In the genomic region with DNA sequence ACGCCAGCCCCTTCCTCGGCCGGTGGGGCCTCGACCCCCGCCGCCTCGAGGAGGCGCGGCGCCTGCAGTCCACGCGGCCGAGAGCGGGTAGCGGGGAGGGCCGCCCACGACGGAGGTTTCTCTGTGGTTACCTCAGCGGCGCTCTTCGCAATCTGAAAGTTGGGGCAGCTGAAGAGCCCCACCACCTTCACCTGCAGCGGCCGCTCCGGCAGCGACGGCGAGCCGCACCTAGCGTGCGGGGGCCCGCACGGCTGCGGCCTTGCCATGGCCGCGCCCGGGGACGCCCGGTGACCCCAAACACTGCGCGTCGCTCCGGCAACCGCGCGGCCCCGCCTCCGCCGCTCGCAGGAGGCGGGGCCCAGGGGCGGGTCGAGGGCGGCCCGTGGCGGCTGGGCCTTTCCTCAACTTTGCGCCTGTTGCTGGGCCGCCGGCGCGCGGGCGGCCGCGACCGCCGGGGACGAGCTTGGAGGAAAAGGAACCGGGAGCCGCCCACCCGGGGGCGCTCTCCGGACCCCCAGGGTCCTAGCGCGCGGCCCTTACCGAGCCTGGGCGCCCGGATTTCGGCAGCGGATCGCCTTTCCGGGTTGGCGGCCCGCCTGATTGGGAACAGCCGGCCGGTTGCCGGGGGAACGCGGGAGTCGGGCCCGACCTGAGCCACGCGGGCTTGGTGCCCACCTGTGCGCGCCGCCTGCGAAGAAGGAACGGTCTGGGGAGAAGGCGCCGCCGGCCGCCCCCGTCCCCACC, we compare ENCODE assay signal across 8 cellular contexts. TPM values are rescaled to one million over a fixed set of nuclear protein-coding genes. Genes with fewer than 3 reads are reported as not detected.
A peak's percentile ranks its signal among the peaks of the same experiment; 100 is the strongest.
DNase-seq lines count a peak whose midpoint lies in the region; ATAC-seq and FAIRE-seq lines count a peak whose summit lies in the region.

A gene (minus strand): TSS at position 304 of the 744 bp plus-strand sequence. CDS start 38 bp downstream, at position 266.
A gene with protein sequence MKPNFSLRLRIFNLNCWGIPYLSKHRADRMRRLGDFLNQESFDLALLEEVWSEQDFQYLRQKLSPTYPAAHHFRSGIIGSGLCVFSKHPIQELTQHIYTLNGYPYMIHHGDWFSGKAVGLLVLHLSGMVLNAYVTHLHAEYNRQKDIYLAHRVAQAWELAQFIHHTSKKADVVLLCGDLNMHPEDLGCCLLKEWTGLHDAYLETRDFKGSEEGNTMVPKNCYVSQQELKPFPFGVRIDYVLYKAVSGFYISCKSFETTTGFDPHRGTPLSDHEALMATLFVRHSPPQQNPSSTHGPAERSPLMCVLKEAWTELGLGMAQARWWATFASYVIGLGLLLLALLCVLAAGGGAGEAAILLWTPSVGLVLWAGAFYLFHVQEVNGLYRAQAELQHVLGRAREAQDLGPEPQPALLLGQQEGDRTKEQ (plus strand): TSS at position 400 of the 744 bp plus-strand sequence. CDS start 398 bp downstream, outside the sequence.

- DNase-seq in ELF-1 (ENCODE audit: low read depth, low spot score) (peak; percentile 94), KG1 (lab: John Stamatoyannopoulos, UW) (peak; percentile 75), SHP77 (lab: John Stamatoyannopoulos, UW) (peak; percentile 83), frontal cortex (ENCODE audit: low spot score in 2 of 2) (peak; percentile 93 to 96), nucleus accumbens (lab: John Stamatoyannopoulos, UW) (peak in 54 of 56 donors; percentile 38 to 92 (median 77)), superior temporal gyrus (ENCODE audit: extremely low spot score) (peak; percentile 78)
- peak; percentile 36 to 69 (median 46) for DNase-seq in activated naive CD4-positive, alpha-beta T cell (lab: John Stamatoyannopoulos, UW)

- peak; percentile 92 for ATAC-seq in GM21737 (IDR thresholded peaks at IDR 0.05; ENCODE audit: unreplicated experiment)

- no peak for FAIRE-seq in frontal cortex (lab: Jason Lieb, UNC)

RNA-seq across cellular contexts. Expression of the first gene that starts in this region (rescaled TPM):
- total RNA-seq in frontal cortex, result 37.9 TPM

RNA-seq across cellular contexts. Expression of the second gene that starts in this region (rescaled TPM):
- 4.9 TPM for total RNA-seq in frontal cortex

Comparison
In these comparisons a context has a peak if more than half of its experiments do, and no peak if none do; other contexts are left out.
1. Peak in every context shown above with its lines: DNase-seq and ATAC-seq.